3 cellular contexts compared by ENCODE assay signal in the genomic region with DNA sequence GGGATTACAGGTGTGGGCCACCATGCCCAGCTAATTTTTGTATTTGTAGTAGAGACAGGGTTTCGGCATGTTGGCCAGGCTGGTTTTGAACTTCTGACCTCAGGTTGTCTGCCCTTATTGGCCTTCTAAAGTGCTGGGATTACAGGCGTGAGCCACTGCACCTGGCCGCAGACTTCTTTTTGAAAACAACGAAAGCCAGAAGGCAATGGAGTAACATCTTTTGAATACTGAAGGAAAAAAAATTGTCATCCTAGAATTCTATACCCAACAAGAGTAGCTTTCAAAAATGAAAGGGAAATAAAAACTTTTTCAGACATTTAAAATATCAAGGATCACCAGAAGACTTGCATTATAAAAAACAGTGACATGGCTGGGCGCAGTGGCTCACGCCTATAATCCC.
TF ChIP-seq lines count a peak whose summit lies in the region.

No MANE protein-coding gene starts in this region.

TF ChIP-seq in HEK293, 187 proteins besides CTCF, POLR2A, EP300 and RAD21:
- no peak for TF ChIP-seq KLF1 (tag by site-specific recombination; IDR thresholded peaks at IDR 0.05)
- no peak for TF ChIP-seq ZNF10 (tag by site-specific recombination; IDR thresholded peaks at IDR 0.05)
- TF ChIP-seq, protein P1, sequence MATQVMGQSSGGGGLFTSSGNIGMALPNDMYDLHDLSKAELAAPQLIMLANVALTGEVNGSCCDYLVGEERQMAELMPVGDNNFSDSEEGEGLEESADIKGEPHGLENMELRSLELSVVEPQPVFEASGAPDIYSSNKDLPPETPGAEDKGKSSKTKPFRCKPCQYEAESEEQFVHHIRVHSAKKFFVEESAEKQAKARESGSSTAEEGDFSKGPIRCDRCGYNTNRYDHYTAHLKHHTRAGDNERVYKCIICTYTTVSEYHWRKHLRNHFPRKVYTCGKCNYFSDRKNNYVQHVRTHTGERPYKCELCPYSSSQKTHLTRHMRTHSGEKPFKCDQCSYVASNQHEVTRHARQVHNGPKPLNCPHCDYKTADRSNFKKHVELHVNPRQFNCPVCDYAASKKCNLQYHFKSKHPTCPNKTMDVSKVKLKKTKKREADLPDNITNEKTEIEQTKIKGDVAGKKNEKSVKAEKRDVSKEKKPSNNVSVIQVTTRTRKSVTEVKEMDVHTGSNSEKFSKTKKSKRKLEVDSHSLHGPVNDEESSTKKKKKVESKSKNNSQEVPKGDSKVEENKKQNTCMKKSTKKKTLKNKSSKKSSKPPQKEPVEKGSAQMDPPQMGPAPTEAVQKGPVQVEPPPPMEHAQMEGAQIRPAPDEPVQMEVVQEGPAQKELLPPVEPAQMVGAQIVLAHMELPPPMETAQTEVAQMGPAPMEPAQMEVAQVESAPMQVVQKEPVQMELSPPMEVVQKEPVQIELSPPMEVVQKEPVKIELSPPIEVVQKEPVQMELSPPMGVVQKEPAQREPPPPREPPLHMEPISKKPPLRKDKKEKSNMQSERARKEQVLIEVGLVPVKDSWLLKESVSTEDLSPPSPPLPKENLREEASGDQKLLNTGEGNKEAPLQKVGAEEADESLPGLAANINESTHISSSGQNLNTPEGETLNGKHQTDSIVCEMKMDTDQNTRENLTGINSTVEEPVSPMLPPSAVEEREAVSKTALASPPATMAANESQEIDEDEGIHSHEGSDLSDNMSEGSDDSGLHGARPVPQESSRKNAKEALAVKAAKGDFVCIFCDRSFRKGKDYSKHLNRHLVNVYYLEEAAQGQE (tag by site-specific recombination; IDR thresholded peaks at IDR 0.05): no peak
- TF ChIP-seq SETDB1 (IDR thresholded peaks at IDR 0.05; ENCODE audit: insufficient read length, low read length): peak; percentile 84
TF ChIP-seq in HEK293: peak in this region for 1.

TF ChIP-seq in WTC11, 78 proteins besides CTCF, POLR2A, EP300 and RAD21:
- TF ChIP-seq ZNF317 (CRISPR knock-in tag; IDR thresholded peaks at IDR 0.05; ENCODE audit: borderline replicate concordance, low read depth): peak; percentile 68; the same call in 1 of the 2 replicates
- no peak for TF ChIP-seq PRRX2 (CRISPR knock-in tag; IDR thresholded peaks at IDR 0.05)
TF ChIP-seq in WTC11: peak in this region for 1.

TF ChIP-seq in GM12878, 131 proteins besides CTCF, POLR2A, EP300 and RAD21:
- TF ChIP-seq YBX1 (IDR thresholded peaks at IDR 0.05) (no peak), ZNF384 (IDR thresholded peaks at IDR 0.05; ENCODE audit: borderline replicate concordance, low read depth, low read length) (no peak), FOS (IDR thresholded peaks at IDR 0.05; ENCODE audit: borderline replicate concordance, extremely low read depth, insufficient read length) (no peak), FOXK2 (IDR thresholded peaks at IDR 0.05) (no peak), CBX5 (IDR thresholded peaks at IDR 0.05; ENCODE audit: low read depth) (0 out of 2 replicates have a peak, but pooled peaks have one; percentile 48), PML (IDR thresholded peaks at IDR 0.05; ENCODE audit: low read length) (no peak), KDM1A (IDR thresholded peaks at IDR 0.05; ENCODE audit: borderline replicate concordance) (no peak)
TF ChIP-seq in GM12878: peak in this region for 1.
